ENCODE assay signal across 8 cellular contexts in genomic region chr14:88551094-88551870, GRCh38. TPM values are rescaled to one million over a fixed set of nuclear protein-coding genes. Genes with fewer than 3 reads are reported as not detected.
DNase-seq lines count a peak whose midpoint lies in the region; ATAC-seq and TF ChIP-seq lines count a peak whose summit lies in the region.

No MANE protein-coding gene starts in this region.

- no peak overlapping the region for H2AFZ ChIP-seq in HCT116 (ENCODE audit: low read depth, low read length, poor library complexity, severe bottlenecking)

- no peaks in the 10 kb centered on the region for H3K9me3 ChIP-seq in HCT116 (ENCODE audit: control insufficient read depth in 1 of 2, insufficient read depth in 1 of 2, low read depth in 1 of 2, low read length in 2 of 2)
- no peaks in the 10 kb centered on the region for H3K9me3 ChIP-seq in right cardiac atrium (ENCODE audit: control insufficient read depth, low read length)

- peak overlapping the region; percentile 62 for H3K9ac ChIP-seq in HCT116 (ENCODE audit: low read length)

- in situ Hi-C loops in astrocyte of the cerebellum (cut with HindIII; ENCODE audit: low sequenced_read_pairs): loop anchor here (5.0 kb wide), 1 partner anchor 39 kb away; no protein-coding TSS in a partner anchor

- TF ChIP-seq RAD21 in HCT116 (IDR thresholded peaks at IDR 0.05; ENCODE audit: low read depth): 0 out of 2 replicates have a peak, but pooled peaks have one; percentile 4

- RAD21 ChIA-PET in HCT116 (lab: Charles Lee; ENCODE audit: low non-redundant PET in 1 of 2, low total read pairs in 2 of 2, uncharacterized antibody in 2 of 2, unreplicated experiment in 2 of 2): no interaction called here

- H4K20me1 ChIP-seq in HCT116 (ENCODE audit: insufficient read depth): no peaks in the 10 kb centered on the region

- POLR2A ChIA-PET in HCT116 (lab: Charles Lee): no interaction called here

- TF ChIP-seq POLR2A in HCT116 (IDR thresholded peaks at IDR 0.05; ENCODE audit: borderline replicate concordance, extremely low read depth, insufficient read depth, insufficient read length): no peak

- whole genome bisulfite sequencing in right cardiac atrium: 6% methylated on average over 50 of the region's 50 CpGs

- no peak for TF ChIP-seq CTCF in HCT116 (IDR thresholded peaks at IDR 0.05 in 2 of 3, conservative IDR thresholded peaks at IDR 0.05 in 1 of 3; ENCODE audit: borderline replicate concordance in 1 of 3, insufficient read depth in 1 of 3, low read depth in 2 of 3, low read length in 2 of 3)
- peak; percentile 33 for TF ChIP-seq CTCF in astrocyte of the cerebellum (IDR thresholded peaks at IDR 0.05; ENCODE audit: low read depth, low read length, missing control alignments)

- DNase-seq in Ammon's horn (ENCODE audit: low spot score): peak; percentile 85
- DNase-seq in HCT116 (ENCODE audit: low read depth, low spot score): peak; percentile 58
- DNase-seq in RKO (ENCODE audit: low spot score): peak; percentile 79
- peak; percentile 60 for DNase-seq in astrocyte of the cerebellum (ENCODE audit: low read depth)
- peak; percentile 84 to 91 (median 89) for DNase-seq in right cardiac atrium
- DNase-seq in pons (ENCODE audit: low spot score): peak; percentile 75
- DNase-seq in ureter (ENCODE audit: low spot score): peak; percentile 81

- peaks cover 7% of the 10 kb centered on the region; the same call in 1 of the 2 replicates for H3K79me2 ChIP-seq in HCT116 (ENCODE audit: insufficient read depth, low read length)

- no peaks in the 10 kb centered on the region for H3K27me3 ChIP-seq in HCT116 (ENCODE audit: insufficient read depth, low read length)
- no peaks in the 10 kb centered on the region for H3K27me3 ChIP-seq in right cardiac atrium (ENCODE audit: control insufficient read depth, insufficient read depth)

- H3K4me3 ChIP-seq in HCT116 (replicated peaks in 1 of 2; ENCODE audit: low read depth in 1 of 2, low read length in 2 of 2): peak overlapping the region; percentile 57 to 62
- H3K4me3 ChIP-seq in astrocyte of the cerebellum (ENCODE audit: low read depth, low read length): peak overlapping the region; percentile 55
- peak overlapping the region; percentile 62 for H3K4me3 ChIP-seq in right cardiac atrium (ENCODE audit: low read length)

- H3K27ac ChIP-seq in HCT116 (ENCODE audit: low read depth, low read length) (peak overlapping the region; percentile 6; the same call in 1 of the 2 replicates), right cardiac atrium (ENCODE audit: low read length) (peak overlapping the region; percentile 93)

- H3K9me2 ChIP-seq in HCT116 (ENCODE audit: insufficient read depth): no peaks in the 10 kb centered on the region

- intact Hi-C loops in HCT116 (cut with micrococcal nuclease) (no loop called here), right cardiac atrium (cut with DNase I) (loop anchor here in 1 of 4 donors (5.0 kb wide), 1 partner anchor 59 kb away; no protein-coding TSS in a partner anchor)

- H3K4me2 ChIP-seq in HCT116 (ENCODE audit: low read length): peak overlapping the region; percentile 66

- peak; percentile 68 for ATAC-seq in HCT116
- ATAC-seq in right cardiac atrium: peak; percentile 84 to 90
- ATAC-seq in HG02763 (IDR thresholded peaks at IDR 0.05; ENCODE audit: unreplicated experiment): no peak

- H3K4me1 ChIP-seq in HCT116 (ENCODE audit: control insufficient read depth in 1 of 2, insufficient read depth in 2 of 2, low read length in 2 of 2) (peaks cover 5 to 25% of the 10 kb centered on the region in 2 experiments), right cardiac atrium (ENCODE audit: control insufficient read depth, insufficient read depth, low read length) (peaks cover 7% of the 10 kb centered on the region)

- CTCF ChIA-PET in HCT116 (lab: Charles Lee): no interaction called here

- H3K36me3 ChIP-seq in HCT116 (ENCODE audit: control insufficient read depth in 1 of 2, insufficient read depth in 2 of 2, low read length in 2 of 2): peaks cover 2 to 7% of the 10 kb centered on the region in 2 experiments; a peak in 2 of 4 replicates

- no TSS peak for BruUV-seq in HCT116 (replicated peaks; lab: Mats Ljungman, UMichigan)

TF ChIP-seq in HCT116, 20 proteins besides CTCF, POLR2A, EP300 and RAD21:
- TF ChIP-seq ELF1 (IDR thresholded peaks at IDR 0.05; ENCODE audit: borderline replicate concordance, low read depth) (no peak), EZH2phosphoT487 (IDR thresholded peaks at IDR 0.05; ENCODE audit: borderline replicate concordance) (no peak), CEBPB (IDR thresholded peaks at IDR 0.05; ENCODE audit: low read depth) (no peak), TCF7L2 (IDR thresholded peaks at IDR 0.05; ENCODE audit: borderline replicate concordance, extremely low read depth, insufficient read depth, insufficient read length) (no peak), ZFX (IDR thresholded peaks at IDR 0.05) (peak; percentile 41; the same call in 1 of the 2 replicates), REST (IDR thresholded peaks at IDR 0.05; ENCODE audit: low read depth) (no peak), ATF3 (IDR thresholded peaks at IDR 0.05) (no peak), POLR2AphosphoS5 (IDR thresholded peaks at IDR 0.05; ENCODE audit: low read depth, low read length) (peak; percentile 49), SIN3A (IDR thresholded peaks at IDR 0.05; ENCODE audit: low read depth) (peak; percentile 74; the same call in 1 of the 2 replicates), YY1 (IDR thresholded peaks at IDR 0.05; ENCODE audit: extremely low read depth, insufficient replicate concordance, low read depth, low read length) (peak; percentile 57), MAX (IDR thresholded peaks at IDR 0.05) (peak; percentile 88), FOSL1 (IDR thresholded peaks at IDR 0.05; ENCODE audit: low read depth) (no peak), ZNF274 (IDR thresholded peaks at IDR 0.05; ENCODE audit: low read depth, low read length) (no peak), SRF (IDR thresholded peaks at IDR 0.05; ENCODE audit: low read depth) (peak; percentile 34; the same call in 1 of the 2 replicates), CBX3 (IDR thresholded peaks at IDR 0.05; ENCODE audit: low read depth) (peak; percentile 91), ZBTB33 (IDR thresholded peaks at IDR 0.05; ENCODE audit: extremely low read depth, insufficient replicate concordance, low read length) (no peak), JUND (IDR thresholded peaks at IDR 0.05) (peak; percentile 14; the same call in 1 of the 2 replicates), EGR1 (IDR thresholded peaks at IDR 0.05; ENCODE audit: low read depth) (no peak), EZH2 (IDR thresholded peaks at IDR 0.05) (no peak), SP1 (IDR thresholded peaks at IDR 0.05; ENCODE audit: low read depth) (peak; percentile 78)

RNA-seq across cellular contexts. Expression of gene PTPN21, which starts 3.5 kb away (rescaled TPM):
- total RNA-seq in HCT116 (2021; ENCODE audit: unreplicated experiment): 7.6 TPM
- 2.8 and 3.1 TPM in 2 replicates for polyA plus RNA-seq in HCT116 (2012)
- total RNA-seq in right cardiac atrium: 10 to 100 TPM; 37.8 to 49.4 (median 42.8) TPM
- 12.0 TPM for polyA plus RNA-seq in right cardiac atrium
- 20.3 TPM for total RNA-seq in ureter

RNA-seq across cellular contexts. Expression of gene ZC3H14, which starts 11.6 kb away (rescaled TPM):
- total RNA-seq in HCT116 (2021; ENCODE audit: unreplicated experiment) (66.2 TPM), right cardiac atrium (10 to 100 TPM; 44.4 to 46.2 (median 45.2) TPM), ureter (54.4 TPM)
- polyA plus RNA-seq in HCT116 (2012): 55.5 and 62.1 TPM in 2 replicates
- 27.1 TPM for polyA plus RNA-seq in right cardiac atrium
